ENCODE assay signal across 8 cellular contexts in the genomic region with DNA sequence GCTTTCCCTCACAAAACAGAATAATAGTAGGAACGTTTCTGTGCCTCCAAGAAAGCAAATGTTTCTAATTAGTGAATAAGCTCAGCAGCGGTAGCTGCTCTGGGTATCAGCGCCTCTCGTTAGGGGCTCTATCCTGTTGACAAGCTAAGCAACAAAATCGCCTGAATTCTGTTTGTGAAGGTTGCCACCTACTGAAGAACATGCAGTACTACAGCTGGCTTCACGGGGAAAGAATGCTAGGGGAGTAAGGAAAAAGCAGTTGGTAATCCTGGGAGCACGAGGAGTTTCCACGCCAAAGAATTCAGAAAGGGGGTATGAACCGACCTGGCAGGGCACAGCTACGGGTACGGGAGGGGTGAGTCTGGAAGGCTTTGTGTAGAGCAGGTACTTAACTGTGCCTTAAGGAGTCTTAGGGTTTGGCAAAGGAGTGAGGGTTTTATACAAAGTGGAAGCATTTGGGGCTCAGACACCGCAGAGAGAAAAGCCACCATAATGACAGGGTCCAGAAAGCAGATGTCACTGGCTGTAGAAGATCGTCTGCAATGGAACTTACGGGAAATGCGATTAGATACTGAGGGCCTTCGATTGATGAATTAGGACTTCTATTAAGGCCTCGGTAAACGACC.
A peak's percentile ranks its signal among the peaks of the same experiment; 100 is the strongest.
DNase-seq lines count a peak whose midpoint lies in the region; ATAC-seq and TF ChIP-seq lines count a peak whose summit lies in the region.

No MANE protein-coding gene starts in this region.

- H3K79me1 ChIP-seq in IMR-90 (ENCODE audit: low read depth in 1 of 2, low read length in 2 of 2) (no peaks in the 10 kb centered on the region), neuronal stem cell (ENCODE audit: low read depth, low read length) (no peaks in the 10 kb centered on the region)

- no peak overlapping the region for H2BK12ac ChIP-seq in neuronal stem cell (ENCODE audit: low read length)

- H2BK20ac ChIP-seq in IMR-90 (ENCODE audit: low read depth, low read length): no peak overlapping the region

- no peaks in the 10 kb centered on the region for H3K36me3 ChIP-seq in IMR-90 (ENCODE audit: control insufficient read depth, insufficient read depth, low read length)
- no peaks in the 10 kb centered on the region for H3K36me3 ChIP-seq in neuronal stem cell (replicated peaks in 1 of 2; ENCODE audit: control insufficient read depth in 2 of 2, insufficient read depth in 2 of 2, low read length in 2 of 2)

- no peak overlapping the region for H3K56ac ChIP-seq in IMR-90 (ENCODE audit: extremely low read depth, insufficient read depth, low read length)

- H3K9me1 ChIP-seq in IMR-90 (ENCODE audit: insufficient read depth, low read length): no peaks in the 10 kb centered on the region

- TF ChIP-seq CTCF in IMR-90 (conservative IDR thresholded peaks at IDR 0.05; ENCODE audit: low read depth, low read length) (peak; percentile 79), foreskin keratinocyte (conservative IDR thresholded peaks at IDR 0.05) (peak; percentile 86)

- 37% methylated on average over 13 of the region's 18 CpGs; no CpG with 5 or more reads in 1 of the 2 experiments for WGBS in IMR-90 (ENCODE audit: extremely low coverage in 2 of 2, insufficient read length in 1 of 2), 2 experiments
- no CpG with 5 or more reads among the region's 18 CpGs for WGBS in neuronal stem cell (ENCODE audit: extremely low coverage in 2 of 2, insufficient read length in 2 of 2, insufficient replicate concordance in 1 of 2), 2 donors

- no peak overlapping the region; the same call in 1 of the 2 replicates for H3K4ac ChIP-seq in IMR-90 (ENCODE audit: low read depth, low read length)
- H3K4ac ChIP-seq in neuronal stem cell (ENCODE audit: low read length): no peak overlapping the region

- BruUV-seq in IMR-90 (replicated peaks; lab: Mats Ljungman, UMichigan): no TSS peak

- no peak overlapping the region for H3K18ac ChIP-seq in IMR-90 (ENCODE audit: low read depth, low read length)
- H3K18ac ChIP-seq in neuronal stem cell (ENCODE audit: low read length): peak overlapping the region; percentile 79

- in situ Hi-C loops in IMR-90 (cut with MboI; ENCODE audit: low sequenced_read_pairs): loop anchor here (5.0 to 25.0 kb wide), 3 partner anchors 33 to 298 kb away; no protein-coding TSS in a partner anchor

- peak overlapping the region; percentile 81 for H3K4me2 ChIP-seq in IMR-90 (ENCODE audit: low read depth, low read length)
- H3K4me2 ChIP-seq in neuronal stem cell (ENCODE audit: insufficient read depth, low read length, poor library complexity, severe bottlenecking): no peak overlapping the region

- H3K27me3 Mint-ChIP-seq in activated T-helper 1 cell treated with anti-CD3 and anti-CD28 coated beads, Interleukin-12 subunit alpha, Interleukin-12 subunit beta, Interleukin-2, Interleukin-4 antibody, amounts not matched to agents 30 ng/mL and 10 ng/mL and 1 ng/mL, durations not matched to agents 14 hours and 24 hours and 36 hours (ENCODE audit: insufficient read depth): peaks cover 5% of the 10 kb centered on the region

- no peak overlapping the region for H2AK9ac ChIP-seq in IMR-90 (replicated peaks; ENCODE audit: low read depth, low read length, poor library complexity)

- no peak for TF ChIP-seq POLR2A in IMR-90 (IDR thresholded peaks at IDR 0.05; ENCODE audit: low read depth, low read length)

- ATAC-seq in GM21717 (IDR thresholded peaks at IDR 0.05; ENCODE audit: unreplicated experiment): peak; percentile 87
- ATAC-seq in IMR-90 (ENCODE audit: low read depth): peak; percentile 99
- ATAC-seq in foreskin keratinocyte: peak; percentile 91

- no peak overlapping the region for H2BK15ac ChIP-seq in IMR-90 (ENCODE audit: low read depth, low read length)
- no peak overlapping the region for H2BK15ac ChIP-seq in neuronal stem cell (ENCODE audit: low read length)

- peak overlapping the region; percentile 89 for H2AFZ ChIP-seq in IMR-90 (replicated peaks; ENCODE audit: low read length, poor library complexity)
- H2AFZ ChIP-seq in neuronal stem cell (ENCODE audit: low read length): peak overlapping the region; percentile 90

- no peak overlapping the region for H4K5ac ChIP-seq in IMR-90 (ENCODE audit: low read depth, low read length)

- no peaks in the 10 kb centered on the region for H4K20me1 ChIP-seq in IMR-90 (ENCODE audit: insufficient read depth, low read length)

- H3K4me1 ChIP-seq in IMR-90 (ENCODE audit: control insufficient read depth, insufficient read depth, low read length): no peaks in the 10 kb centered on the region
- H3K4me1 ChIP-seq in foreskin keratinocyte: no peaks in the 10 kb centered on the region
- H3K4me1 ChIP-seq in neuronal stem cell (ENCODE audit: control insufficient read depth in 2 of 2, insufficient read depth in 1 of 2, low read depth in 1 of 2, low read length in 2 of 2): peaks cover 0 to 2% of the 10 kb centered on the region in 2 donors

- H3K27me3 ChIP-seq in IMR-90 (ENCODE audit: control insufficient read depth, insufficient read depth, low read length) (no peaks in the 10 kb centered on the region; the same call in none of the 2 replicates), foreskin keratinocyte (no peaks in the 10 kb centered on the region), neuronal stem cell (ENCODE audit: control insufficient read depth in 3 of 3, insufficient read depth in 3 of 3, low read depth in 1 of 3, low read length in 3 of 3) (no peaks in the 10 kb centered on the region)

- H2BK120ac ChIP-seq in IMR-90 (ENCODE audit: low read depth, low read length): peak overlapping the region; percentile 30; the same call in 1 of the 2 replicates
- H2BK120ac ChIP-seq in neuronal stem cell (ENCODE audit: low read depth, low read length): no peak overlapping the region

- CTCF ChIA-PET in IMR-90 (lab: Yijun Ruan, JAX): interaction anchor here (0.5 to 1.2 kb wide), 9 partner anchors 10 to 406 kb away, joined by 3 to 10 read pairs (median 4); no protein-coding TSS in a partner anchor

- H3K36me3 Mint-ChIP-seq in activated T-helper 1 cell treated with anti-CD3 and anti-CD28 coated beads, Interleukin-12 subunit alpha, Interleukin-12 subunit beta, Interleukin-2, Interleukin-4 antibody, amounts not matched to agents 30 ng/mL and 10 ng/mL and 1 ng/mL, durations not matched to agents 14 hours and 24 hours and 36 hours (ENCODE audit: low read depth): no peaks in the 10 kb centered on the region

- intact Hi-C loops in IMR-90 (cut with micrococcal nuclease): loop anchor here (1.0 to 10.0 kb wide), 4 partner anchors 30 to 370 kb away; no protein-coding TSS in a partner anchor
- intact Hi-C loops in activated T-helper 1 cell treated with anti-CD3 and anti-CD28 coated beads, Interleukin-12 subunit alpha, Interleukin-12 subunit beta, Interleukin-2, Interleukin-4 antibody, amounts not matched to agents 30 ng/mL and 10 ng/mL and 1 ng/mL, durations not matched to agents 14 hours and 24 hours and 36 hours (cut with micrococcal nuclease): loop anchor here (1.0 to 5.0 kb wide), 4 partner anchors 31 to 519 kb away; no protein-coding TSS in a partner anchor

- H3K14ac ChIP-seq in IMR-90 (replicated peaks; ENCODE audit: low read depth, low read length): peak overlapping the region; percentile 58; the same call in 1 of the 2 replicates
- H3K14ac ChIP-seq in neuronal stem cell (ENCODE audit: low read length): no peak overlapping the region

- H3K9ac ChIP-seq in IMR-90 (ENCODE audit: low read depth, low read length) (peak overlapping the region; percentile 47; the same call in 1 of the 2 replicates), neuronal stem cell (ENCODE audit: low read depth, low read length, poor library complexity) (no peak overlapping the region)

- no peak overlapping the region for H4K91ac ChIP-seq in IMR-90 (ENCODE audit: insufficient read depth, low read depth, low read length)
- no peak overlapping the region for H4K91ac ChIP-seq in neuronal stem cell (ENCODE audit: low read depth, low read length, poor library complexity)

- H4K8ac ChIP-seq in IMR-90 (ENCODE audit: low read depth in 2 of 2, low read length in 2 of 2): no peak overlapping the region
- no peak overlapping the region for H4K8ac ChIP-seq in neuronal stem cell (ENCODE audit: low read depth, low read length)

- no peak overlapping the region for H3K4me3 Mint-ChIP-seq in activated T-helper 1 cell treated with anti-CD3 and anti-CD28 coated beads, Interleukin-12 subunit alpha, Interleukin-12 subunit beta, Interleukin-2, Interleukin-4 antibody, amounts not matched to agents 30 ng/mL and 10 ng/mL and 1 ng/mL, durations not matched to agents 14 hours and 24 hours and 36 hours

- no peak overlapping the region for H3K27ac Mint-ChIP-seq in activated T-helper 1 cell treated with anti-CD3 and anti-CD28 coated beads, Interleukin-12 subunit alpha, Interleukin-12 subunit beta, Interleukin-2, Interleukin-4 antibody, amounts not matched to agents 30 ng/mL and 10 ng/mL and 1 ng/mL, durations not matched to agents 14 hours and 24 hours and 36 hours

- peak; percentile 66 for TF ChIP-seq RAD21 in IMR-90 (IDR thresholded peaks at IDR 0.05; ENCODE audit: low read length)

- H3K4me1 Mint-ChIP-seq in activated T-helper 1 cell treated with anti-CD3 and anti-CD28 coated beads, Interleukin-12 subunit alpha, Interleukin-12 subunit beta, Interleukin-2, Interleukin-4 antibody, amounts not matched to agents 30 ng/mL and 10 ng/mL and 1 ng/mL, durations not matched to agents 14 hours and 24 hours and 36 hours (ENCODE audit: low read depth): peaks cover 6% of the 10 kb centered on the region

- dilution Hi-C loops in IMR-90 (cut with HindIII; ENCODE audit: low sequenced_read_pairs, unreplicated experiment): no loop called here

- H3K23ac ChIP-seq in IMR-90 (ENCODE audit: low read depth, low read length) (no peak overlapping the region), neuronal stem cell (ENCODE audit: low read depth, low read length, poor library complexity) (no peak overlapping the region)

- H2AK5ac ChIP-seq in IMR-90 (ENCODE audit: low read depth, low read length) (no peak overlapping the region), neuronal stem cell (ENCODE audit: low read depth, low read length) (no peak overlapping the region)

- POLR2A ChIA-PET in IMR-90 (lab: Charles Lee; ENCODE audit: unreplicated experiment): no interaction called here

- DNase-seq in ELR (ENCODE audit: low read depth): peak; percentile 81
- peak; percentile 69 for DNase-seq in IMR-90
- peak; percentile 1 for DNase-seq in OCI-M2 (lab: John Stamatoyannopoulos, UW; ENCODE audit: unreplicated experiment)
- peak; percentile 43 for DNase-seq in activated T-helper 1 cell treated with anti-CD3 and anti-CD28 coated beads, Interleukin-12 subunit alpha, Interleukin-12 subunit beta, Interleukin-2, Interleukin-4 antibody, amounts not matched to agents 30 ng/mL and 10 ng/mL and 1 ng/mL, durations not matched to agents 14 hours and 24 hours and 36 hours (ENCODE audit: low spot score)
- DNase-seq in foreskin keratinocyte: peak in 1 of 2 donors; percentile 57
- DNase-seq in neuronal stem cell (ENCODE audit: low spot score): peak; percentile 82
- DNase-seq in NOMO-1 treated with dmso at 0.1 percent for 144 hours (lab: John Stamatoyannopoulos, UW; ENCODE audit: unreplicated experiment): no peak

- H3K4me3 ChIP-seq in IMR-90 (ENCODE audit: insufficient read depth, low read depth, low read length): no peak overlapping the region
- H3K4me3 ChIP-seq in neuronal stem cell (ENCODE audit: low read length in 2 of 2): peak overlapping the region in 1 of 2 donors; percentile 10

- H3K27ac ChIP-seq in IMR-90 (ENCODE audit: insufficient read depth, low read length): no peak overlapping the region
- no peak overlapping the region for H3K27ac ChIP-seq in foreskin keratinocyte
- no peak overlapping the region for H3K27ac ChIP-seq in neuronal stem cell (replicated peaks; ENCODE audit: low read length)

- H3K9me3 ChIP-seq in IMR-90 (ENCODE audit: control insufficient read depth, insufficient read depth, low read length): no peaks in the 10 kb centered on the region
- no peaks in the 10 kb centered on the region for H3K9me3 ChIP-seq in neuronal stem cell (replicated peaks in 1 of 2; ENCODE audit: control insufficient read depth in 2 of 2, insufficient read depth in 1 of 2, low read depth in 1 of 2, low read length in 2 of 2)

- H2BK5ac ChIP-seq in IMR-90 (ENCODE audit: low read depth, low read length, poor library complexity, severe bottlenecking) (no peak overlapping the region), neuronal stem cell (ENCODE audit: low read length) (no peak overlapping the region)

- H3K9me3 Mint-ChIP-seq in activated T-helper 1 cell treated with anti-CD3 and anti-CD28 coated beads, Interleukin-12 subunit alpha, Interleukin-12 subunit beta, Interleukin-2, Interleukin-4 antibody, amounts not matched to agents 30 ng/mL and 10 ng/mL and 1 ng/mL, durations not matched to agents 14 hours and 24 hours and 36 hours: no peaks in the 10 kb centered on the region
